In genomic region chr19:41373993-41374392, GRCh38 we compare ENCODE assay signal across 8 cellular contexts. TPM values are rescaled to one million over a fixed set of nuclear protein-coding genes. Genes with fewer than 3 reads are reported as not detected.
DNase-seq lines count a peak whose midpoint lies in the region; ATAC-seq and TF ChIP-seq lines count a peak whose summit lies in the region.

No MANE protein-coding gene starts in this region.

- H3K27ac ChIP-seq in WERI-Rb-1 (peak overlapping the region; percentile 85), suprapubic skin (no peak overlapping the region)

- DNase-seq in NCI-H1092 (lab: John Stamatoyannopoulos, UW): peak; percentile 83
- DNase-seq in WERI-Rb-1: peak; percentile 91
- DNase-seq in left cardiac atrium: peak; percentile 86
- peak; percentile 82 to 91 for DNase-seq in suprapubic skin (ENCODE audit: low spot score in 2 of 2)
- DNase-seq in mesenteric fat pad (ENCODE audit: low spot score): no peak
- DNase-seq in activated CD4-positive, alpha-beta T cell treated with anti-CD3 and anti-CD28 coated beads for 48 hours: no peak
- no peak for DNase-seq in COLO829 (ENCODE audit: low spot score)

- no peak for TF ChIP-seq CTCF in WERI-Rb-1 (IDR thresholded peaks at IDR 0.05; ENCODE audit: low read depth, low read length)
- no peak for TF ChIP-seq CTCF in suprapubic skin (IDR thresholded peaks at IDR 0.05)

- TF ChIP-seq EP300 in suprapubic skin (IDR thresholded peaks at IDR 0.05): no peak

- H3K9me3 ChIP-seq in WERI-Rb-1 (ENCODE audit: severe bottlenecking) (no peaks in the 10 kb centered on the region), suprapubic skin (no peaks in the 10 kb centered on the region)

- intact Hi-C loops in left cardiac atrium (cut with DNase I): no loop called here

- no peak for TF ChIP-seq POLR2A in suprapubic skin (IDR thresholded peaks at IDR 0.05)

- H3K4me1 ChIP-seq in suprapubic skin: peaks cover 37% of the 10 kb centered on the region

- 10% methylated on average over 12 of the region's 12 CpGs for WGBS in suprapubic skin

- H3K27me3 ChIP-seq in WERI-Rb-1 (ENCODE audit: insufficient read depth, low read depth, severe bottlenecking): no peaks in the 10 kb centered on the region
- H3K27me3 ChIP-seq in suprapubic skin: no peaks in the 10 kb centered on the region

- H3K4me3 ChIP-seq in WERI-Rb-1 (ENCODE audit: low read depth, low read length) (no peak overlapping the region), suprapubic skin (no peak overlapping the region)

- ATAC-seq in left cardiac atrium: peak; percentile 78 to 80
- no peak for ATAC-seq in activated CD4-positive, CD25-positive, alpha-beta regulatory T cell treated with anti-CD3 and anti-CD28 coated beads, Interleukin-2, amount 50 U/mL, for 24 hours

- H3K36me3 ChIP-seq in WERI-Rb-1 (peaks cover 2% of the 10 kb centered on the region; the same call in 1 of the 2 replicates), suprapubic skin (no peaks in the 10 kb centered on the region)

RNA-seq across cellular contexts. Expression of gene TMEM91, which starts 2.3 kb away (rescaled TPM):
- total RNA-seq in left cardiac atrium (1 to 10 TPM; 6.3 to 6.8 TPM), suprapubic skin (100 to 1,000 TPM in 2 of 4 donors, 10 to 100 TPM in 2; 29.6 to 109 (median 88.1) TPM), mesenteric fat pad (10.0 TPM)

RNA-seq across cellular contexts. Expression of gene B9D2, which starts 10.0 kb away (rescaled TPM):
- total RNA-seq in left cardiac atrium (1 to 10 TPM; 3.5 to 4.1 TPM), suprapubic skin (1 to 10 TPM; 2.8 to 9.3 (median 4.8) TPM), mesenteric fat pad (3.5 TPM)

RNA-seq across cellular contexts. Expression of gene TGFB1, which starts 20.3 kb away (rescaled TPM):
- total RNA-seq in left cardiac atrium (10 to 100 TPM; 29.3 to 31.5 TPM), suprapubic skin (10 to 100 TPM; 16.4 to 19.9 (median 17.4) TPM), mesenteric fat pad (54.3 TPM)

RNA-seq across cellular contexts. Expression of gene EXOSC5, which starts 23.2 kb away (rescaled TPM):
- total RNA-seq in left cardiac atrium (10 to 100 TPM in 1 of 2 donors, 1 to 10 TPM in 1; 8.1 to 13.4 TPM), suprapubic skin (10 to 100 TPM; 23.0 to 51.5 (median 31.9) TPM), mesenteric fat pad (9.6 TPM)

RNA-seq across cellular contexts. Expression of gene BCKDHA, which starts 23.6 kb away (rescaled TPM):
- total RNA-seq in left cardiac atrium (10 to 100 TPM; 24.0 to 31.4 TPM), suprapubic skin (100 to 1,000 TPM in 1 of 4 donors, 10 to 100 TPM in 3; 49.7 to 112 (median 76.2) TPM), mesenteric fat pad (5.7 TPM)

Comparison
In these comparisons a context has a peak if more than half of its experiments do, and no peak if none do; other contexts are left out.
1. DNase-seq: peak in NCI-H1092 (single experiment), WERI-Rb-1 (single experiment), left cardiac atrium (single experiment) and suprapubic skin (2 of 2); none in mesenteric fat pad (single experiment), activated CD4-positive, alpha-beta T cell treated with anti-CD3 and anti-CD28 coated beads for 48 hours (single experiment) and COLO829 (single experiment).
2. ATAC-seq: peak in left cardiac atrium (2 of 2); none in activated CD4-positive, CD25-positive, alpha-beta regulatory T cell treated with anti-CD3 and anti-CD28 coated beads, Interleukin-2, amount 50 U/mL, for 24 hours (0 of 2).